In the genomic region with DNA sequence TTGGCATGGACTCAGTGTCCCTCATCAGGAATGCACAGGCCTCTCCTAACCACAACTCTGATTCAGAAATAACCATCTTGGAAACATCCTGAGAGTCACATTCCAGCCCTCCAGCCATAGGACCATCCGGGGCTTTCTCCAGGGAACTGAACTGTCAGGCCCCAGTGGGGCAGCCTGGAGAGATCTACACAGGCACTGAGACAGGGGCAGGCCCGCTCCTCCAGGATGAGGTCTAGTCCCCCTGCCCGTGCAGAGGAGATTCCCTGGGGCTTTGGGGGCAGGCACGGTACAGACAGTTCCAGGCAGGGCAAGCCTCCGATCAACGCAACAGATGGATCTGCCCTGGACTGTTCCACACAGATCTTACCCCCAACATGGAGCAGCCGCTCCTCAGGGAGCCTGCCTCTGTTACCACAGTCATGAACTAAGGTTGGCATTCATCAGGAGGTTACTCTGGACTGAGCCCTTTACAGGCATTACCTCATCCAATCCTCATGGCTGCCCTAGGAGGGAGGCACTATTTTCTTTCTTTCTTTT, we compare ENCODE assay signal across 15 cellular contexts. TPM values are rescaled to one million over a fixed set of nuclear protein-coding genes. Genes with fewer than 3 reads are reported as not detected.
DNase-seq lines count a peak whose midpoint lies in the region; ATAC-seq and TF ChIP-seq lines count a peak whose summit lies in the region.
"Had no signal": no experiment of that assay in that cellular context is flagged by ENCODE, and none has a peak within 500 bp of the region (broad histone marks: within the 10 kb centered on the region; RNA-seq: fewer than 3 reads in every experiment).

No MANE protein-coding gene starts in this region.

- no peak overlapping the region for H3K27ac Mint-ChIP-seq in stimulated activated naive B cell treated with anti-CD40 and anti-IgM and Interleukin-4, amounts not matched to agents 10 μg/mL and 1 μg/mL and 100 μg/mL, for 72 hours

- peak; percentile 76 for DNase-seq in HCEC 1CT
- DNase-seq in astrocyte of the cerebellum (ENCODE audit: low read depth) = peak; percentile 29
- DNase-seq in left ventricle myocardium inferior = no peak
- DNase-seq in thoracic aorta (ENCODE audit: low spot score) = no peak
- no peak for DNase-seq in stimulated activated naive B cell treated with anti-CD40 and anti-IgM and Interleukin-4, amounts not matched to agents 10 μg/mL and 1 μg/mL and 100 μg/mL, for 72 hours
- DNase-seq in stimulated activated CD4-positive, alpha-beta T cell treated with anti-CD3 and anti-CD28 coated beads, Interleukin-2, amount 100 ng/mL, for 24 hours = no peak
- no peak for DNase-seq in GM10248 (ENCODE audit: extremely low spot score)
- DNase-seq: activated T-cell treated with anti-CD3 and anti-CD28 coated beads, Interleukin-2, amount 50 U/mL, for 1 hour; aorta; NCI-H446; stimulated activated CD8-positive, alpha-beta memory T cell treated with anti-CD3 and anti-CD28 coated beads, Interleukin-4, amount 100 ng/mL, for 48 hours; WERI-Rb-1 had no signal

- POLR2A ChIA-PET in GM10248 (lab: Yijun Ruan, JAX) = no interaction called here

- H3K4me1 ChIP-seq in left ventricle myocardium inferior (peaks cover 49% of the 10 kb centered on the region), thoracic aorta (ENCODE audit: control insufficient read depth in 1 of 2, low read depth in 2 of 2) (peaks cover 21 to 69% of the 10 kb centered on the region in 2 donors)

- H3K36me3 Mint-ChIP-seq in stimulated activated naive B cell treated with anti-CD40 and anti-IgM and Interleukin-4, amounts not matched to agents 10 μg/mL and 1 μg/mL and 100 μg/mL, for 72 hours = no peaks in the 10 kb centered on the region

- H3K36me3 ChIP-seq in left ventricle myocardium inferior (no peaks in the 10 kb centered on the region), thoracic aorta (no peaks in the 10 kb centered on the region)

- TF ChIP-seq CTCF in astrocyte of the cerebellum (IDR thresholded peaks at IDR 0.05; ENCODE audit: low read depth, low read length, missing control alignments) (no peak), left ventricle myocardium inferior (IDR thresholded peaks at IDR 0.05; ENCODE audit: borderline replicate concordance) (no peak), thoracic aorta (IDR thresholded peaks at IDR 0.05) (no peak), GM10248 (IDR thresholded peaks at IDR 0.05; ENCODE audit: control extremely low read depth, extremely low read depth, low read depth, missing control alignments) (no peak)

- ATAC-seq in thoracic aorta (ENCODE audit: insufficient number of reproducible peaks, low FRiP score, low read depth) = peak; percentile 81
- ATAC-seq in stimulated activated naive B cell treated with anti-CD40 and anti-IgM and Interleukin-4, amounts not matched to agents 10 μg/mL and 1 μg/mL and 100 μg/mL, for 72 hours (replicated peaks) = no peak
- ATAC-seq in GM18498 (IDR thresholded peaks at IDR 0.05; ENCODE audit: unreplicated experiment) = no peak

- in situ Hi-C loops in astrocyte of the cerebellum (cut with HindIII; ENCODE audit: low sequenced_read_pairs) = no loop called here

- intact Hi-C loops in left ventricle myocardium inferior (cut with micrococcal nuclease) = no loop called here

- H3K4me3 Mint-ChIP-seq in stimulated activated naive B cell treated with anti-CD40 and anti-IgM and Interleukin-4, amounts not matched to agents 10 μg/mL and 1 μg/mL and 100 μg/mL, for 72 hours = no peak overlapping the region
- H3K4me3 Mint-ChIP-seq: neural crest cell had no signal

- H3K27ac ChIP-seq in left ventricle myocardium inferior (replicated peaks) = peak overlapping the region; percentile 44
- H3K27ac ChIP-seq in thoracic aorta = peak overlapping the region; percentile 76 to 85
- H3K27ac ChIP-seq: epithelial cell of prostate, WERI-Rb-1 had no signal

- no peak overlapping the region for H3K4me3 ChIP-seq in astrocyte of the cerebellum (ENCODE audit: low read depth, low read length)
- no peak overlapping the region for H3K4me3 ChIP-seq in left ventricle myocardium inferior
- no peak overlapping the region for H3K4me3 ChIP-seq in thoracic aorta

- peaks cover 7 to 11% of the 10 kb centered on the region in 2 donors for H3K27me3 Mint-ChIP-seq in stimulated activated naive B cell treated with anti-CD40 and anti-IgM and Interleukin-4, amounts not matched to agents 10 μg/mL and 1 μg/mL and 100 μg/mL, for 72 hours

- H3K9me3 ChIP-seq in left ventricle myocardium inferior (replicated peaks) = no peaks in the 10 kb centered on the region
- H3K9me3 ChIP-seq in thoracic aorta = no peaks in the 10 kb centered on the region

- CTCF ChIA-PET in GM10248 (lab: Yijun Ruan, JAX) = no interaction called here

- no peaks in the 10 kb centered on the region for H3K9me3 Mint-ChIP-seq in stimulated activated naive B cell treated with anti-CD40 and anti-IgM and Interleukin-4, amounts not matched to agents 10 μg/mL and 1 μg/mL and 100 μg/mL, for 72 hours
- H3K9me3 Mint-ChIP-seq: neural crest cell had no signal

- H3K27me3 ChIP-seq in left ventricle myocardium inferior (ENCODE audit: low read depth) = peaks cover 9% of the 10 kb centered on the region
- no peaks in the 10 kb centered on the region for H3K27me3 ChIP-seq in thoracic aorta (replicated peaks; ENCODE audit: insufficient read depth)

- H3K4me1 Mint-ChIP-seq in stimulated activated naive B cell treated with anti-CD40 and anti-IgM and Interleukin-4, amounts not matched to agents 10 μg/mL and 1 μg/mL and 100 μg/mL, for 72 hours = no peaks in the 10 kb centered on the region

RNA-seq across cellular contexts. Expression of gene KCNK3, which starts 12.0 kb away (rescaled TPM):
- total RNA-seq in left ventricle myocardium inferior (3.2 TPM), thoracic aorta (10 to 100 TPM in 1 of 2 donors, 1 to 10 TPM in 1; 6.9 to 19.6 TPM)

RNA-seq across cellular contexts. Expression of gene SLC35F6, which starts 59.6 kb away (rescaled TPM):
- total RNA-seq in left ventricle myocardium inferior (19.6 TPM), thoracic aorta (10 to 100 TPM; 43.7 to 44.5 TPM)

Comparison
In these comparisons a context has a peak if more than half of its experiments do, and no peak if none do; other contexts are left out.
1. DNase-seq: peak in HCEC 1CT (single experiment) and astrocyte of the cerebellum (single experiment); none in left ventricle myocardium inferior (single experiment), thoracic aorta (single experiment), stimulated activated naive B cell treated with anti-CD40 and anti-IgM and Interleukin-4, amounts not matched to agents 10 μg/mL and 1 μg/mL and 100 μg/mL, for 72 hours (single experiment), stimulated activated CD4-positive, alpha-beta T cell treated with anti-CD3 and anti-CD28 coated beads, Interleukin-2, amount 100 ng/mL, for 24 hours (0 of 2) and GM10248 (single experiment).